Comparison of ENCODE assay signal across 9 cellular contexts in genomic region chr17:47830396-47830907, GRCh38. TPM values are rescaled to one million over a fixed set of nuclear protein-coding genes. Genes with fewer than 3 reads are reported as not detected.
A peak's percentile ranks its signal among the peaks of the same experiment; 100 is the strongest.
DNase-seq lines count a peak whose midpoint lies in the region; ATAC-seq and TF ChIP-seq lines count a peak whose summit lies in the region.
"Had no signal": no experiment of that assay in that cellular context is flagged by ENCODE, and none has a peak within 500 bp of the region (broad histone marks: within the 10 kb centered on the region; RNA-seq: fewer than 3 reads in every experiment).

No MANE protein-coding gene starts in this region.

- H3K36me3 ChIP-seq in heart right ventricle (peaks cover 0 to 38% (median 24%) of the 10 kb centered on the region in 9 donors), brain microvascular endothelial cell (replicated peaks) (peaks cover 23% of the 10 kb centered on the region), vagina (peaks cover 0 to 24% of the 10 kb centered on the region in 2 donors)

- H3K27me3 Mint-ChIP-seq in mesothelial cell of epicardium (ENCODE audit: low read depth): no peaks in the 10 kb centered on the region

- DNase-seq in heart right ventricle: no peak
- DNase-seq in cardiac septum (ENCODE audit: low spot score): no peak
- no peak for DNase-seq in brain microvascular endothelial cell
- DNase-seq in mesothelial cell of epicardium (ENCODE audit: low spot score in 2 of 2, unreplicated experiment in 2 of 2): no peak
- DNase-seq in vagina (ENCODE audit: extremely low spot score in 2 of 2): no peak
- no peak for DNase-seq in NCI-H345 (lab: John Stamatoyannopoulos, UW)
- no peak for DNase-seq in GM13977 (ENCODE audit: low spot score)
- DNase-seq in HUDEP-2 (lab: John Stamatoyannopoulos, UW; ENCODE audit: unreplicated experiment in 76 of 76): no peak

- 69 to 71% methylated on average over 18 of the region's 18 CpGs for WGBS in heart right ventricle, 2 donors

- no peak for TF ChIP-seq POLR2A in vagina (IDR thresholded peaks at IDR 0.05)

- no peaks in the 10 kb centered on the region for H3K9me3 ChIP-seq in heart right ventricle
- H3K9me3 ChIP-seq in vagina: no peaks in the 10 kb centered on the region

- H3K27me3 ChIP-seq in heart right ventricle (no peaks in the 10 kb centered on the region), brain microvascular endothelial cell (replicated peaks) (no peaks in the 10 kb centered on the region), vagina (no peaks in the 10 kb centered on the region)

- ATAC-seq in heart right ventricle: no peak

- intact Hi-C loops in heart right ventricle (cut with DNase I): loop anchor here in 1 of 10 donors (10.0 kb wide), 1 partner anchor 274 kb away; the partner anchor contains the start of genes CBX1 and SNX11
- intact Hi-C loops in cardiac septum (cut with DNase I): no loop called here
- intact Hi-C loops in vagina (cut with DNase I): no loop called here

- H3K9me3 Mint-ChIP-seq in mesothelial cell of epicardium: no peaks in the 10 kb centered on the region

- peak overlapping the region; percentile 87 for H3K4me3 Mint-ChIP-seq in mesothelial cell of epicardium

- H3K4me3 ChIP-seq in heart right ventricle (peak overlapping the region; percentile 53 to 93 (median 75)), brain microvascular endothelial cell (ENCODE audit: low read depth, low read length) (peak overlapping the region; percentile 95), vagina (peak overlapping the region; percentile 81 to 86)

- H3K27ac ChIP-seq in heart right ventricle (peak overlapping the region in 6 of 10 donors; percentile 72 to 90 (median 76)), brain microvascular endothelial cell (peak overlapping the region; percentile 80), vagina (peak overlapping the region; percentile 70)

- peak overlapping the region; percentile 89 for H3K27ac Mint-ChIP-seq in mesothelial cell of epicardium

- in situ Hi-C loops in brain microvascular endothelial cell (cut with HindIII; ENCODE audit: low pct_ligation_motif_present, low sequenced_read_pairs) (no loop called here), GM13977 (cut with MboI; ENCODE audit: low pct_unique_long_range_greater_than_20kb, low sequenced_read_pairs, unreplicated experiment) (no loop called here)

- no peak for TF ChIP-seq CTCF in heart right ventricle (IDR thresholded peaks at IDR 0.05)
- TF ChIP-seq CTCF in brain microvascular endothelial cell (IDR thresholded peaks at IDR 0.05; ENCODE audit: low read depth, low read length, missing control alignments): no peak
- TF ChIP-seq CTCF in mesothelial cell of epicardium (IDR thresholded peaks at IDR 0.05; ENCODE audit: unreplicated experiment): no peak
- no peak for TF ChIP-seq CTCF in vagina (IDR thresholded peaks at IDR 0.05)
- TF ChIP-seq CTCF in GM13977 (IDR thresholded peaks at IDR 0.05; ENCODE audit: extremely low read depth, insufficient read depth, missing control alignments): no peak

- peaks cover 9% of the 10 kb centered on the region for H3K36me3 Mint-ChIP-seq in mesothelial cell of epicardium

- H3K4me1 Mint-ChIP-seq in mesothelial cell of epicardium: peaks cover 18% of the 10 kb centered on the region

- peaks cover 8 to 48% (median 33%) of the 10 kb centered on the region in 9 donors for H3K4me1 ChIP-seq in heart right ventricle
- peaks cover 31% of the 10 kb centered on the region for H3K4me1 ChIP-seq in vagina

RNA-seq across cellular contexts. Expression of gene MRPL10, which starts 0.9 kb away (rescaled TPM):
- 10 to 100 TPM; 44.8 to 72.3 (median 62.9) TPM for total RNA-seq in heart right ventricle
- polyA plus RNA-seq in heart right ventricle: 10 to 100 TPM; 44.2 to 63.6 TPM
- total RNA-seq in cardiac septum: 55.5 TPM
- 41.0 to 46.5 TPM (median 45.6 TPM) in 3 replicates for total RNA-seq in mesothelial cell of epicardium
- 21.4 TPM for total RNA-seq in vagina

RNA-seq across cellular contexts. Expression of gene LRRC46, which starts 1.0 kb away (rescaled TPM):
- total RNA-seq in heart right ventricle (under 1 TPM in 7 of 10 donors, not detected in 3; 0.14 to 0.53 (median 0.34) TPM), cardiac septum (0.27 TPM), mesothelial cell of epicardium (0.16 TPM in 1 of 3 replicates, not detected in the others), vagina (not detected)
- polyA plus RNA-seq in heart right ventricle: under 1 TPM; 0.19 to 0.95 TPM
- total RNA-seq: G401 had no signal

RNA-seq across cellular contexts. Expression of gene OSBPL7, which starts 8.9 kb away (rescaled TPM):
- total RNA-seq in heart right ventricle: 1 to 10 TPM; 2.8 to 8.7 (median 5.1) TPM
- 1 to 10 TPM; 3.1 to 9.6 TPM for polyA plus RNA-seq in heart right ventricle
- total RNA-seq in cardiac septum: 8.7 TPM
- 21.7 to 25.1 TPM (median 22.0 TPM) in 3 replicates for total RNA-seq in mesothelial cell of epicardium
- 5.6 TPM for total RNA-seq in vagina

RNA-seq across cellular contexts. Expression of gene SCRN2, which starts 10.6 kb away (rescaled TPM):
- total RNA-seq in heart right ventricle: 10 to 100 TPM; 25.6 to 38.2 (median 34.5) TPM
- polyA plus RNA-seq in heart right ventricle: 10 to 100 TPM; 20.6 to 82.5 TPM
- 32.1 TPM for total RNA-seq in cardiac septum
- 49.7 to 50.7 TPM (median 50.7 TPM) in 3 replicates for total RNA-seq in mesothelial cell of epicardium
- total RNA-seq in vagina: 33.1 TPM

RNA-seq across cellular contexts. Expression of gene SP6, which starts 20.5 kb away (rescaled TPM):
- under 1 TPM; 0.05 to 0.51 (median 0.20) TPM for total RNA-seq in heart right ventricle
- polyA plus RNA-seq in heart right ventricle: 1 to 10 TPM in 1 of 2 donors, under 1 TPM in 1; 0.22 to 1.9 TPM
- 0.08 TPM for total RNA-seq in cardiac septum
- 15.9 to 17.6 TPM (median 16.0 TPM) in 3 replicates for total RNA-seq in mesothelial cell of epicardium
- 3.9 TPM for total RNA-seq in vagina
